Comparison of ENCODE assay signal across 1 cellular context in genomic region chr9:38008168-38009034, GRCh38.
TF ChIP-seq lines count a peak whose summit lies in the region.

No MANE protein-coding gene starts in this region.

TF ChIP-seq in HepG2, 621 proteins besides CTCF, POLR2A, EP300 and RAD21 (continued from another document and continues in another):
- 0 out of 2 replicates have a peak, but pooled peaks have one; percentile 11 for TF ChIP-seq HNF1B (CRISPR knock-in tag; IDR thresholded peaks at IDR 0.05)
- TF ChIP-seq FOXK1 (CRISPR knock-in tag; IDR thresholded peaks at IDR 0.05; ENCODE audit: borderline replicate concordance, low read depth), result 0 out of 2 replicates have a peak, but pooled peaks have one; percentile 12
- TF ChIP-seq ZNF7 (CRISPR knock-in tag; IDR thresholded peaks at IDR 0.05), result no peak
- TF ChIP-seq, protein P1, sequence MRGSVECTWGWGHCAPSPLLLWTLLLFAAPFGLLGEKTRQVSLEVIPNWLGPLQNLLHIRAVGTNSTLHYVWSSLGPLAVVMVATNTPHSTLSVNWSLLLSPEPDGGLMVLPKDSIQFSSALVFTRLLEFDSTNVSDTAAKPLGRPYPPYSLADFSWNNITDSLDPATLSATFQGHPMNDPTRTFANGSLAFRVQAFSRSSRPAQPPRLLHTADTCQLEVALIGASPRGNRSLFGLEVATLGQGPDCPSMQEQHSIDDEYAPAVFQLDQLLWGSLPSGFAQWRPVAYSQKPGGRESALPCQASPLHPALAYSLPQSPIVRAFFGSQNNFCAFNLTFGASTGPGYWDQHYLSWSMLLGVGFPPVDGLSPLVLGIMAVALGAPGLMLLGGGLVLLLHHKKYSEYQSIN (CRISPR knock-in tag; IDR thresholded peaks at IDR 0.05; ENCODE audit: borderline replicate concordance), result no peak
- TF ChIP-seq ZNF766 (CRISPR knock-in tag; IDR thresholded peaks at IDR 0.05; ENCODE audit: borderline replicate concordance), result no peak
- TF ChIP-seq ZBTB7B (CRISPR knock-in tag; IDR thresholded peaks at IDR 0.05), result 0 out of 2 replicates have a peak, but pooled peaks have one; percentile 63
- no peak for TF ChIP-seq ONECUT2 (CRISPR knock-in tag; IDR thresholded peaks at IDR 0.05)
- TF ChIP-seq IKZF5 (CRISPR knock-in tag; IDR thresholded peaks at IDR 0.05), result peak; percentile 72; the same call in 1 of the 2 replicates
- no peak for TF ChIP-seq CHD4 (IDR thresholded peaks at IDR 0.05; ENCODE audit: borderline replicate concordance, low read length)
- TF ChIP-seq ADNP (CRISPR knock-in tag; IDR thresholded peaks at IDR 0.05), result no peak
- 0 out of 2 replicates have a peak, but pooled peaks have one; percentile 58 for TF ChIP-seq ZFP36L1 (CRISPR knock-in tag; IDR thresholded peaks at IDR 0.05)
- TF ChIP-seq GMEB1 (CRISPR knock-in tag; IDR thresholded peaks at IDR 0.05; ENCODE audit: borderline replicate concordance), result peak; percentile 30; the same call in 1 of the 2 replicates
- 0 out of 2 replicates have a peak, but pooled peaks have one; percentile 35 for TF ChIP-seq HIVEP1 (CRISPR knock-in tag; IDR thresholded peaks at IDR 0.05)
- TF ChIP-seq ZMYM3 (CRISPR knock-in tag; IDR thresholded peaks at IDR 0.05), result peak; percentile 98
- TF ChIP-seq PTBP1 (IDR thresholded peaks at IDR 0.05; ENCODE audit: low read depth, low read length, poor library complexity, severe bottlenecking), result no peak
- TF ChIP-seq, protein P2, sequence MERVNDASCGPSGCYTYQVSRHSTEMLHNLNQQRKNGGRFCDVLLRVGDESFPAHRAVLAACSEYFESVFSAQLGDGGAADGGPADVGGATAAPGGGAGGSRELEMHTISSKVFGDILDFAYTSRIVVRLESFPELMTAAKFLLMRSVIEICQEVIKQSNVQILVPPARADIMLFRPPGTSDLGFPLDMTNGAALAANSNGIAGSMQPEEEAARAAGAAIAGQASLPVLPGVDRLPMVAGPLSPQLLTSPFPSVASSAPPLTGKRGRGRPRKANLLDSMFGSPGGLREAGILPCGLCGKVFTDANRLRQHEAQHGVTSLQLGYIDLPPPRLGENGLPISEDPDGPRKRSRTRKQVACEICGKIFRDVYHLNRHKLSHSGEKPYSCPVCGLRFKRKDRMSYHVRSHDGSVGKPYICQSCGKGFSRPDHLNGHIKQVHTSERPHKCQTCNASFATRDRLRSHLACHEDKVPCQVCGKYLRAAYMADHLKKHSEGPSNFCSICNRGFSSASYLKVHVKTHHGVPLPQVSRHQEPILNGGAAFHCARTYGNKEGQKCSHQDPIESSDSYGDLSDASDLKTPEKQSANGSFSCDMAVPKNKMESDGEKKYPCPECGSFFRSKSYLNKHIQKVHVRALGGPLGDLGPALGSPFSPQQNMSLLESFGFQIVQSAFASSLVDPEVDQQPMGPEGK (CRISPR knock-in tag; IDR thresholded peaks at IDR 0.05), result peak; percentile 78
- no peak for TF ChIP-seq CHCHD3 (CRISPR knock-in tag; IDR thresholded peaks at IDR 0.05)
- TF ChIP-seq NRL (CRISPR knock-in tag; IDR thresholded peaks at IDR 0.05; ENCODE audit: borderline replicate concordance), result peak; percentile 93
- 0 out of 2 replicates have a peak, but pooled peaks have one; percentile 38 for TF ChIP-seq ZNF547 (CRISPR knock-in tag; IDR thresholded peaks at IDR 0.05)
- no peak for TF ChIP-seq ZNF569 (CRISPR knock-in tag; IDR thresholded peaks at IDR 0.05; ENCODE audit: borderline replicate concordance)
- peak; percentile 72 for TF ChIP-seq ZFX (CRISPR knock-in tag; IDR thresholded peaks at IDR 0.05; ENCODE audit: low read depth)
- no peak for TF ChIP-seq TP53 (CRISPR knock-in tag; conservative IDR thresholded peaks at IDR 0.05)
- no peak for TF ChIP-seq ZBTB20 (CRISPR knock-in tag; IDR thresholded peaks at IDR 0.05; ENCODE audit: borderline replicate concordance, low read depth)
- TF ChIP-seq GLI4 (CRISPR knock-in tag; IDR thresholded peaks at IDR 0.05; ENCODE audit: borderline replicate concordance), result no peak
- no peak for TF ChIP-seq NFATC3 (CRISPR knock-in tag; IDR thresholded peaks at IDR 0.05)
- TF ChIP-seq XRCC5 (optimal IDR thresholded peaks at IDR 0.05; ENCODE audit: low read length), result peak; percentile 65
- TF ChIP-seq GABPA (IDR thresholded peaks at IDR 0.05; ENCODE audit: low read depth, low read length), result no peak
- TF ChIP-seq GABPA (CRISPR knock-in tag; IDR thresholded peaks at IDR 0.05; ENCODE audit: low read depth), result 0 out of 2 replicates have a peak, but pooled peaks have one; percentile 4
- no peak for TF ChIP-seq RBM22 (optimal IDR thresholded peaks at IDR 0.05; ENCODE audit: low read length)
- no peak for TF ChIP-seq ZNF230 (CRISPR knock-in tag; IDR thresholded peaks at IDR 0.05)
- no peak for TF ChIP-seq PRPF4 (IDR thresholded peaks at IDR 0.05; ENCODE audit: low read depth, low read length, poor library complexity, severe bottlenecking)
- no peak for TF ChIP-seq ZNF496 (CRISPR knock-in tag; IDR thresholded peaks at IDR 0.05; ENCODE audit: insufficient replicate concordance)
- TF ChIP-seq IRX3 (CRISPR knock-in tag; IDR thresholded peaks at IDR 0.05; ENCODE audit: borderline replicate concordance, low read depth), result no peak
- 0 out of 2 replicates have a peak, but pooled peaks have one; percentile 53 for TF ChIP-seq WIZ (CRISPR knock-in tag; IDR thresholded peaks at IDR 0.05)
- no peak for TF ChIP-seq MAFG (CRISPR knock-in tag; IDR thresholded peaks at IDR 0.05)
- TF ChIP-seq DNMT3B (CRISPR knock-in tag; conservative IDR thresholded peaks at IDR 0.05), result 0 out of 2 replicates have a peak, but pooled peaks have one; percentile 49
- TF ChIP-seq SCMH1 (CRISPR knock-in tag; IDR thresholded peaks at IDR 0.05; ENCODE audit: borderline replicate concordance), result no peak
- no peak; the same call in 1 of the 2 replicates for TF ChIP-seq PPARG (CRISPR knock-in tag; conservative IDR thresholded peaks at IDR 0.05)
- TF ChIP-seq FOSL1 (CRISPR knock-in tag; IDR thresholded peaks at IDR 0.05; ENCODE audit: borderline replicate concordance), result no peak
- TF ChIP-seq ZNF775 (CRISPR knock-in tag; IDR thresholded peaks at IDR 0.05; ENCODE audit: borderline replicate concordance), result no peak
- no peak for TF ChIP-seq ATRX (CRISPR knock-in tag; IDR thresholded peaks at IDR 0.05; ENCODE audit: borderline replicate concordance)
- peak; percentile 79 for TF ChIP-seq RARA (CRISPR knock-in tag; IDR thresholded peaks at IDR 0.05)
- TF ChIP-seq, protein P3, sequence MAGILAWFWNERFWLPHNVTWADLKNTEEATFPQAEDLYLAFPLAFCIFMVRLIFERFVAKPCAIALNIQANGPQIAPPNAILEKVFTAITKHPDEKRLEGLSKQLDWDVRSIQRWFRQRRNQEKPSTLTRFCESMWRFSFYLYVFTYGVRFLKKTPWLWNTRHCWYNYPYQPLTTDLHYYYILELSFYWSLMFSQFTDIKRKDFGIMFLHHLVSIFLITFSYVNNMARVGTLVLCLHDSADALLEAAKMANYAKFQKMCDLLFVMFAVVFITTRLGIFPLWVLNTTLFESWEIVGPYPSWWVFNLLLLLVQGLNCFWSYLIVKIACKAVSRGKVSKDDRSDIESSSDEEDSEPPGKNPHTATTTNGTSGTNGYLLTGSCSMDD (CRISPR knock-in tag; IDR thresholded peaks at IDR 0.05), result no peak
- TF ChIP-seq ZKSCAN5 (CRISPR knock-in tag; IDR thresholded peaks at IDR 0.05), result 0 out of 2 replicates have a peak, but pooled peaks have one; percentile 60
- TF ChIP-seq, protein P4, sequence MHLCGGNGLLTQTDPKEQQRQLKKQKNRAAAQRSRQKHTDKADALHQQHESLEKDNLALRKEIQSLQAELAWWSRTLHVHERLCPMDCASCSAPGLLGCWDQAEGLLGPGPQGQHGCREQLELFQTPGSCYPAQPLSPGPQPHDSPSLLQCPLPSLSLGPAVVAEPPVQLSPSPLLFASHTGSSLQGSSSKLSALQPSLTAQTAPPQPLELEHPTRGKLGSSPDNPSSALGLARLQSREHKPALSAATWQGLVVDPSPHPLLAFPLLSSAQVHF (CRISPR knock-in tag; IDR thresholded peaks at IDR 0.05), result no peak
- no peak for TF ChIP-seq ZNF850 (CRISPR knock-in tag; conservative IDR thresholded peaks at IDR 0.05)
- no peak for TF ChIP-seq ETV6 (CRISPR knock-in tag; conservative IDR thresholded peaks at IDR 0.05)
- TF ChIP-seq ISL2 (CRISPR knock-in tag; IDR thresholded peaks at IDR 0.05), result peak; percentile 55; the same call in 1 of the 2 replicates
- TF ChIP-seq PAWR (CRISPR knock-in tag; IDR thresholded peaks at IDR 0.05; ENCODE audit: borderline replicate concordance), result no peak
- no peak for TF ChIP-seq ZFP82 (CRISPR knock-in tag; IDR thresholded peaks at IDR 0.05; ENCODE audit: borderline replicate concordance)
- no peak for TF ChIP-seq ZNF432 (CRISPR knock-in tag; IDR thresholded peaks at IDR 0.05; ENCODE audit: borderline replicate concordance)
- TF ChIP-seq, protein P5, sequence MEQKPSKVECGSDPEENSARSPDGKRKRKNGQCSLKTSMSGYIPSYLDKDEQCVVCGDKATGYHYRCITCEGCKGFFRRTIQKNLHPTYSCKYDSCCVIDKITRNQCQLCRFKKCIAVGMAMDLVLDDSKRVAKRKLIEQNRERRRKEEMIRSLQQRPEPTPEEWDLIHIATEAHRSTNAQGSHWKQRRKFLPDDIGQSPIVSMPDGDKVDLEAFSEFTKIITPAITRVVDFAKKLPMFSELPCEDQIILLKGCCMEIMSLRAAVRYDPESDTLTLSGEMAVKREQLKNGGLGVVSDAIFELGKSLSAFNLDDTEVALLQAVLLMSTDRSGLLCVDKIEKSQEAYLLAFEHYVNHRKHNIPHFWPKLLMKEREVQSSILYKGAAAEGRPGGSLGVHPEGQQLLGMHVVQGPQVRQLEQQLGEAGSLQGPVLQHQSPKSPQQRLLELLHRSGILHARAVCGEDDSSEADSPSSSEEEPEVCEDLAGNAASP (CRISPR knock-in tag; IDR thresholded peaks at IDR 0.05; ENCODE audit: borderline replicate concordance), result peak; percentile 76; the same call in 1 of the 2 replicates
- no peak for TF ChIP-seq BHLHE40 (IDR thresholded peaks at IDR 0.05; ENCODE audit: low read length)
- no peak for TF ChIP-seq MZF1 (CRISPR knock-in tag; IDR thresholded peaks at IDR 0.05; ENCODE audit: borderline replicate concordance)
- TF ChIP-seq, protein P6, sequence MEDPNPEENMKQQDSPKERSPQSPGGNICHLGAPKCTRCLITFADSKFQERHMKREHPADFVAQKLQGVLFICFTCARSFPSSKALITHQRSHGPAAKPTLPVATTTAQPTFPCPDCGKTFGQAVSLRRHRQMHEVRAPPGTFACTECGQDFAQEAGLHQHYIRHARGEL (CRISPR knock-in tag; IDR thresholded peaks at IDR 0.05), result no peak
- peak; percentile 95 for TF ChIP-seq ZSCAN25 (CRISPR knock-in tag; IDR thresholded peaks at IDR 0.05)
- no peak for TF ChIP-seq NFYC (CRISPR knock-in tag; IDR thresholded peaks at IDR 0.05)
- TF ChIP-seq NFE2L2 (IDR thresholded peaks at IDR 0.05; ENCODE audit: low read length), result no peak
- no peak for TF ChIP-seq SIN3B (IDR thresholded peaks at IDR 0.05; ENCODE audit: low read length)
- TF ChIP-seq YEATS4 (CRISPR knock-in tag; IDR thresholded peaks at IDR 0.05; ENCODE audit: borderline replicate concordance), result peak; percentile 74
- peak; percentile 38; the same call in 1 of the 2 replicates for TF ChIP-seq PRDM15 (CRISPR knock-in tag; IDR thresholded peaks at IDR 0.05)
